Comparison of ENCODE assay signal across 10 cellular contexts in genomic region chr2:11752906-11753305, GRCh38. TPM values are rescaled to one million over a fixed set of nuclear protein-coding genes. Genes with fewer than 3 reads are reported as not detected.
DNase-seq lines count a peak whose midpoint lies in the region; ATAC-seq and TF ChIP-seq lines count a peak whose summit lies in the region.
"Had no signal": no experiment of that assay in that cellular context is flagged by ENCODE, and none has a peak within 500 bp of the region (broad histone marks: within the 10 kb centered on the region; RNA-seq: fewer than 3 reads in every experiment).

No MANE protein-coding gene starts in this region.

- H3K4me2 ChIP-seq in PC-3 (ENCODE audit: low read length): peak overlapping the region; percentile 63

- H3K79me2 ChIP-seq in PC-3 (ENCODE audit: low read length): peaks cover 95% of the 10 kb centered on the region

- H4K20me1 ChIP-seq in PC-3 (ENCODE audit: low read length): peaks cover 48% of the 10 kb centered on the region

- no peaks in the 10 kb centered on the region for H3K9me3 ChIP-seq in PC-3 (ENCODE audit: low read length)
- H3K9me3 ChIP-seq in esophagus squamous epithelium: no peaks in the 10 kb centered on the region
- no peaks in the 10 kb centered on the region for H3K9me3 ChIP-seq in subcutaneous abdominal adipose tissue (ENCODE audit: control insufficient read depth in 5 of 5, low read length in 5 of 5)
- H3K9me3 ChIP-seq in thyroid gland: no peaks in the 10 kb centered on the region
- H3K9me3 ChIP-seq: neutrophil had no signal

- no peaks in the 10 kb centered on the region for H3K36me3 Mint-ChIP-seq in activated T-cell treated with anti-CD3 and anti-CD28 coated beads, Interleukin-2, amount 50 U/mL, for 4 hours (ENCODE audit: insufficient read depth)

- peaks cover 3% of the 10 kb centered on the region for H3F3A ChIP-seq in PC-3 (ENCODE audit: low read length, unreplicated experiment)

- intact Hi-C loops in PC-3 (cut with micrococcal nuclease): no loop called here
- intact Hi-C loops in esophagus squamous epithelium (cut with DNase I): no loop called here
- intact Hi-C loops in thyroid gland (cut with DNase I): no loop called here

- no peaks in the 10 kb centered on the region for H3K9me3 Mint-ChIP-seq in activated T-cell treated with anti-CD3 and anti-CD28 coated beads, Interleukin-2, amount 50 U/mL, for 4 hours

- no peaks in the 10 kb centered on the region for H3K9me2 ChIP-seq in PC-3 (replicated peaks; ENCODE audit: low read length)

- peak overlapping the region; percentile 75 for H3K4me3 Mint-ChIP-seq in activated T-cell treated with anti-CD3 and anti-CD28 coated beads, Interleukin-2, amount 50 U/mL, for 4 hours

- H3K4me1 ChIP-seq in PC-3 (ENCODE audit: insufficient read depth, low read length) (peaks cover 34% of the 10 kb centered on the region), esophagus squamous epithelium (peaks cover 21 to 70% (median 26%) of the 10 kb centered on the region in 3 donors), subcutaneous abdominal adipose tissue (ENCODE audit: control insufficient read depth in 5 of 5, insufficient read depth in 5 of 5, low read length in 5 of 5) (peaks cover 4 to 49% (median 38%) of the 10 kb centered on the region in 5 donors), thyroid gland (peaks cover 11 to 53% of the 10 kb centered on the region in 2 donors)

- H3K27me3 Mint-ChIP-seq in activated T-cell treated with anti-CD3 and anti-CD28 coated beads, Interleukin-2, amount 50 U/mL, for 4 hours (ENCODE audit: low read depth): no peaks in the 10 kb centered on the region

- H3K27ac ChIP-seq in PC-3 (ENCODE audit: low read length): peak overlapping the region; percentile 46; the same call in 1 of the 2 replicates
- H3K27ac ChIP-seq in esophagus squamous epithelium: peak overlapping the region; percentile 63 to 88 (median 76)
- H3K27ac ChIP-seq in subcutaneous abdominal adipose tissue (ENCODE audit: low read depth, low read length): peak overlapping the region; percentile 48
- no peak overlapping the region for H3K27ac ChIP-seq in brain microvascular endothelial cell
- peak overlapping the region in 1 of 3 donors; percentile 11 for H3K27ac ChIP-seq in thyroid gland
- H3K27ac ChIP-seq: neutrophil had no signal

- CTCF ChIA-PET in PC-3 (lab: Charles Lee): interaction anchor here (0.9 to 2.0 kb wide), 2 partner anchors 9 to 24 kb away, joined by 3 to 6 read pairs; no protein-coding TSS in a partner anchor

- in situ Hi-C loops in brain microvascular endothelial cell (cut with HindIII; ENCODE audit: low pct_ligation_motif_present, low sequenced_read_pairs): no loop called here

- DNase-seq in activated T-cell treated with anti-CD3 and anti-CD28 coated beads, Interleukin-2, amount 50 U/mL, for 4 hours: no peak
- no peak for DNase-seq in activated T-cell treated with anti-CD3 and anti-CD28 coated beads, Interleukin-2, amount 50 U/mL, for 48 hours
- DNase-seq in PC-3 (no peak), esophagus squamous epithelium (lab: John Stamatoyannopoulos, UW) (no peak), brain microvascular endothelial cell (no peak), thyroid gland (no peak)
- DNase-seq: HCEC 1CT had no signal

- POLR2A ChIA-PET in PC-3 (lab: Charles Lee; ENCODE audit: unreplicated experiment): interaction anchor here (0.5 kb wide), 1 partner anchor 90 kb away, joined by 4 read pairs; no protein-coding TSS in a partner anchor

- peaks cover 93% of the 10 kb centered on the region for H3K4me1 Mint-ChIP-seq in activated T-cell treated with anti-CD3 and anti-CD28 coated beads, Interleukin-2, amount 50 U/mL, for 4 hours (ENCODE audit: low read depth)

- H3K4me3 ChIP-seq in PC-3 (ENCODE audit: low read length) (peak overlapping the region; percentile 36; the same call in 1 of the 2 replicates), esophagus squamous epithelium (no peak overlapping the region), subcutaneous abdominal adipose tissue (ENCODE audit: low read depth in 1 of 5, low read length in 5 of 5) (no peak overlapping the region), brain microvascular endothelial cell (ENCODE audit: low read depth, low read length) (no peak overlapping the region), thyroid gland (replicated peaks in 1 of 3) (no peak overlapping the region)

- TF ChIP-seq POLR2A in esophagus squamous epithelium (IDR thresholded peaks at IDR 0.05): no peak
- TF ChIP-seq POLR2A in thyroid gland (IDR thresholded peaks at IDR 0.05): no peak

- no TSS peak for BruUV-seq in PC-3 (replicated peaks; lab: Mats Ljungman, UMichigan)

- H3K36me3 ChIP-seq in PC-3 (ENCODE audit: low read depth, low read length) (0 out of 2 replicates have a peak, but pooled peaks cover 3% of the 10 kb centered on the region), esophagus squamous epithelium (no peaks in the 10 kb centered on the region), subcutaneous abdominal adipose tissue (ENCODE audit: control insufficient read depth in 5 of 5, insufficient read depth in 5 of 5, low read length in 5 of 5) (no peaks in the 10 kb centered on the region), brain microvascular endothelial cell (replicated peaks) (no peaks in the 10 kb centered on the region), thyroid gland (no peaks in the 10 kb centered on the region)
- H3K36me3 ChIP-seq: neutrophil had no signal

- H3K9ac ChIP-seq in PC-3 (ENCODE audit: low read length) (no peak overlapping the region), subcutaneous abdominal adipose tissue (ENCODE audit: low read length in 5 of 5) (peak overlapping the region in 1 of 5 donors; percentile 49)

- TF ChIP-seq CTCF in PC-3 (conservative IDR thresholded peaks at IDR 0.05; ENCODE audit: low read depth, low read length) (no peak), esophagus squamous epithelium (IDR thresholded peaks at IDR 0.05) (no peak), brain microvascular endothelial cell (IDR thresholded peaks at IDR 0.05; ENCODE audit: low read depth, low read length, missing control alignments) (no peak), thyroid gland (IDR thresholded peaks at IDR 0.05) (no peak)

- H3K27me3 ChIP-seq in PC-3 (ENCODE audit: low read length): no peaks in the 10 kb centered on the region
- no peaks in the 10 kb centered on the region for H3K27me3 ChIP-seq in esophagus squamous epithelium
- no peaks in the 10 kb centered on the region for H3K27me3 ChIP-seq in subcutaneous abdominal adipose tissue (ENCODE audit: control insufficient read depth in 5 of 5, insufficient read depth in 4 of 5, low read length in 5 of 5)
- no peaks in the 10 kb centered on the region for H3K27me3 ChIP-seq in brain microvascular endothelial cell (replicated peaks)
- H3K27me3 ChIP-seq in thyroid gland: no peaks in the 10 kb centered on the region

- 57 to 78% methylated on average over 7 to 8 of the region's 8 CpGs for WGBS in esophagus squamous epithelium, 2 donors
- 78 to 92% methylated on average over 8 of the region's 8 CpGs for WGBS in thyroid gland, 2 donors

- no peak overlapping the region for H2AFZ ChIP-seq in PC-3 (ENCODE audit: low read length)

- no peak for ATAC-seq in activated T-cell treated with anti-CD3 and anti-CD28 coated beads, Interleukin-2, amount 50 U/mL, for 4 hours
- ATAC-seq in PC-3 (no peak), HG03460 (IDR thresholded peaks at IDR 0.05; ENCODE audit: unreplicated experiment) (no peak)

RNA-seq across cellular contexts. Expression of gene LPIN1, which starts 6.5 kb away (rescaled TPM):
- 10 to 100 TPM; 30.3 to 40.0 (median 34.1) TPM for total RNA-seq in activated T-cell treated with anti-CD3 and anti-CD28 coated beads, Interleukin-2, amount 50 U/mL, for 4 hours
- total RNA-seq in PC-3 (2014; rRNA removed) (40.9 and 46.9 TPM in 2 replicates), esophagus squamous epithelium (10 to 100 TPM; 16.9 to 80.9 (median 39.7) TPM), thyroid gland (10 to 100 TPM; 28.7 to 47.0 (median 39.6) TPM)
